30 cellular contexts compared by ENCODE assay signal in genomic region chr19:17926044-17926443, GRCh38. TPM values are rescaled to one million over a fixed set of nuclear protein-coding genes. Genes with fewer than 3 reads are reported as not detected.
"Had no signal": no experiment of that assay in that cellular context is flagged by ENCODE, and none has a peak within 500 bp of the region (broad histone marks: within the 10 kb centered on the region; RNA-seq: fewer than 3 reads in every experiment).

No MANE protein-coding gene starts in this region.

- H3K36me3 ChIP-seq: esophagus squamous epithelium, heart right ventricle, lower lobe of right lung, prostate gland, right atrium auricular region, suprapubic skin, transverse colon, upper lobe of right lung, uterus had no signal

- H3K27ac ChIP-seq: esophagus squamous epithelium, heart right ventricle, lower lobe of right lung, prostate gland, right atrium auricular region, suprapubic skin, transverse colon, upper lobe of right lung, uterus had no signal

- H3K9me3 ChIP-seq: esophagus squamous epithelium, heart right ventricle, lower lobe of right lung, prostate gland, right atrium auricular region, suprapubic skin, transverse colon, upper lobe of right lung, uterus had no signal

- H3K27me3 ChIP-seq: esophagus squamous epithelium, right atrium auricular region, suprapubic skin, transverse colon, upper lobe of right lung, uterus had no signal

- H3K4me2 ChIP-seq: smooth muscle cell had no signal

- DNase-seq: effector CD8-positive, alpha-beta T cell; erythroblast; esophagus squamous epithelium; foreskin melanocyte; glutamatergic neuron; heart right ventricle; hypothalamus; left ventricle myocardium superior; lower lobe of right lung; naive thymus-derived CD8-positive, alpha-beta T cell; nephron progenitor cell; nucleus accumbens; stimulated activated CD4-positive, alpha-beta T cell treated with anti-CD3 and anti-CD28 coated beads, Interleukin-12 subunit alpha, Interleukin-12 subunit beta, amount 100 ng/mL, for 4 hours; stimulated activated CD4-positive, alpha-beta T cell treated with anti-CD3 and anti-CD28 coated beads, Interleukin-1b, Interleukin-23, amount 100 ng/mL, for 48 hours; stimulated activated CD4-positive, alpha-beta T cell treated with anti-CD3 and anti-CD28 coated beads, Interleukin-4, amount 100 ng/mL, for 1 hour; stimulated activated CD8-positive, alpha-beta memory T cell treated with anti-CD3 and anti-CD28 coated beads, Interleukin-4, amount 100 ng/mL, for 48 hours; stimulated activated naive CD4-positive, alpha-beta T cell; stimulated activated naive CD8-positive, alpha-beta T cell treated with anti-CD3 and anti-CD28 coated beads, Interleukin-15, amount 100 ng/mL, for 72 hours; transverse colon; upper lobe of right lung; uterus had no signal

- H3K4me3 ChIP-seq: esophagus squamous epithelium, heart right ventricle, lower lobe of right lung, prostate gland, right atrium auricular region, smooth muscle cell, suprapubic skin, transverse colon, upper lobe of right lung, uterus had no signal

- FAIRE-seq: endometrium, keratinocyte had no signal

- ATAC-seq: heart right ventricle; left ventricle myocardium superior; lower lobe of right lung; naive thymus-derived CD8-positive, alpha-beta T cell; sciatic nerve; stimulated activated naive CD8-positive, alpha-beta T cell treated with anti-CD3 and anti-CD28 coated beads, Interleukin-15, amount 100 ng/mL, for 72 hours; upper lobe of right lung had no signal

- H3K4me1 ChIP-seq: esophagus squamous epithelium, heart right ventricle, lower lobe of right lung, prostate gland, right atrium auricular region, suprapubic skin, transverse colon, upper lobe of right lung, uterus had no signal

RNA-seq across cellular contexts. Expression of gene KCNN1, which starts 40.9 kb away (rescaled TPM):
- total RNA-seq: left ventricle myocardium superior; lower lobe of right lung; myocyte; naive thymus-derived CD8-positive, alpha-beta T cell; osteocyte; upper lobe of right lung had no signal
- polyA plus RNA-seq: heart right ventricle; keratinocyte; naive thymus-derived CD8-positive, alpha-beta T cell had no signal

RNA-seq across cellular contexts. Expression of gene SLC5A5, which starts 54.3 kb away (rescaled TPM):
- total RNA-seq: left ventricle myocardium superior, myocyte, osteocyte, right atrium auricular region, sciatic nerve, smooth muscle cell, suprapubic skin, transverse colon, upper lobe of right lung, uterus had no signal
- polyA plus RNA-seq: heart right ventricle, keratinocyte, smooth muscle cell had no signal
